In genomic region chr4:48259748-48260147, GRCh38 we compare ENCODE assay signal across 16 cellular contexts. TPM values are rescaled to one million over a fixed set of nuclear protein-coding genes. Genes with fewer than 3 reads are reported as not detected.
DNase-seq lines count a peak whose midpoint lies in the region; ATAC-seq, FAIRE-seq and TF ChIP-seq lines count a peak whose summit lies in the region.
"Had no signal": no experiment of that assay in that cellular context is flagged by ENCODE, and none has a peak within 500 bp of the region (broad histone marks: within the 10 kb centered on the region; RNA-seq: fewer than 3 reads in every experiment).

No MANE protein-coding gene starts in this region.

- peak; percentile 90 for FAIRE-seq in GM19239 (lab: Jason Lieb, UNC)
- FAIRE-seq: G401.6 had no signal

- ATAC-seq in left lobe of liver (peak; percentile 29), HG03521 (IDR thresholded peaks at IDR 0.05; ENCODE audit: unreplicated experiment) (no peak)
- ATAC-seq: GM23338, HCT116 had no signal

- peaks cover 31% of the 10 kb centered on the region for H3K4me1 Mint-ChIP-seq in Calu3 (ENCODE audit: low read depth, unreplicated experiment)

- H3K27me3 Mint-ChIP-seq in Calu3 (ENCODE audit: unreplicated experiment) = no peaks in the 10 kb centered on the region

- H3K4me3 Mint-ChIP-seq in Calu3 (ENCODE audit: low read depth, unreplicated experiment) = no peak overlapping the region
- H3K4me3 Mint-ChIP-seq: CD14-positive monocyte; CD4-positive, alpha-beta T cell; CD8-positive, alpha-beta memory T cell; GM23338; H9 had no signal

- DNase-seq in Calu3 (no peak), GM19239 (ENCODE audit: insufficient read length, low spot score) (no peak), left lobe of liver (ENCODE audit: low spot score) (no peak), islet precursor cell (no peak), NCI-H1436 treated with DMSO at 0.1 percent for 48 hours (lab: John Stamatoyannopoulos, UW) (no peak)
- DNase-seq: CD4-positive, alpha-beta T cell; CD8-positive, alpha-beta memory T cell; DMS153; DND-41; H9 had no signal

- peaks cover 3% of the 10 kb centered on the region for H3K9me3 Mint-ChIP-seq in Calu3 (ENCODE audit: low read depth, unreplicated experiment)
- H3K9me3 Mint-ChIP-seq: CD4-positive, alpha-beta T cell; CD8-positive, alpha-beta memory T cell; GM23338; H9 had no signal

- peaks cover 9% of the 10 kb centered on the region for H3K36me3 Mint-ChIP-seq in Calu3 (ENCODE audit: insufficient read depth, unreplicated experiment)
- H3K36me3 Mint-ChIP-seq: CD8-positive, alpha-beta memory T cell had no signal

- H3K27ac Mint-ChIP-seq in Calu3 (ENCODE audit: unreplicated experiment) = peak overlapping the region; percentile 96
- H3K27ac Mint-ChIP-seq: CD14-positive monocyte; CD4-positive, alpha-beta T cell; CD8-positive, alpha-beta memory T cell; GM23338; H9 had no signal

- intact Hi-C loops in Calu3 (cut with micrococcal nuclease; ENCODE audit: unreplicated experiment) = no loop called here

- CTCF ChIA-PET in Calu3 (lab: Charles Lee) = no interaction called here

- no TSS peak for BruUV-seq in Calu3 (replicated peaks; lab: Mats Ljungman, UMichigan)

- no peak for TF ChIP-seq CTCF in Calu3 (IDR thresholded peaks at IDR 0.05; ENCODE audit: unreplicated experiment)

RNA-seq across cellular contexts. Expression of gene TEC, which starts 9.9 kb away (rescaled TPM):
- total RNA-seq in Calu3 (2022) (3.2 and 5.4 TPM in 2 replicates), left lobe of liver (3.2 TPM)
- total RNA-seq: A172 had no signal
